Comparison of ENCODE assay signal across 11 cellular contexts in the genomic region with DNA sequence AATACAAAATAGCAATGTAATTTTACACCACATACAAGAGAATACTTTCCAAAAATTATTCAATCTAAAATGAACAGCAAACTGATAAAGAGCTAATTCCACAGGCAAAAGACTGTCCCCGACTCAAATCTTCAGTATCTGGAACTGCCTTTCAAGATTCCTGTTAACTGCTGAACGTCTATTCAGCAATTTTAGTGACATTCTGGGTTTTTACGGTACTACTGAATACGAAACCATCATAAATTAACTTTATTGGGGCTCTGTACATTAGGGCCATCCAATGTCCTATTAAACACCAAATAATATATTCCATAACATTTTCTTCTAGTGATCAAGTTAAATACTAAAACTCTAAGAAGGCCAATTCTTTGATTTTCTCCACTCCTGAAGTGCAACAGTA. TPM values are rescaled to one million over a fixed set of nuclear protein-coding genes. Genes with fewer than 3 reads are reported as not detected.
DNase-seq lines count a peak whose midpoint lies in the region; ATAC-seq, FAIRE-seq and TF ChIP-seq lines count a peak whose summit lies in the region.
"Had no signal": no experiment of that assay in that cellular context is flagged by ENCODE, and none has a peak within 500 bp of the region (broad histone marks: within the 10 kb centered on the region; RNA-seq: fewer than 3 reads in every experiment).

No MANE protein-coding gene starts in this region.

- H3K9me3 Mint-ChIP-seq in activated T-cell treated with anti-CD3 and anti-CD28 coated beads, Interleukin-2, amount 50 U/mL, for 24 hours: no peaks in the 10 kb centered on the region
- no peaks in the 10 kb centered on the region for H3K9me3 Mint-ChIP-seq in activated naive CD8-positive, alpha-beta T cell treated with anti-CD3 and anti-CD28 coated beads for 36 hours

- H3K27me3 ChIP-seq in suprapubic skin: no peaks in the 10 kb centered on the region
- H3K27me3 ChIP-seq in body of pancreas: no peaks in the 10 kb centered on the region

- intact Hi-C loops in kidney (cut with DNase I) (no loop called here), body of pancreas (cut with DNase I) (no loop called here)

- H3K4me1 ChIP-seq in kidney (ENCODE audit: control insufficient read depth in 1 of 2, insufficient read depth in 1 of 2, low read depth in 1 of 2, low read length in 2 of 2): peaks cover 6 to 13% of the 10 kb centered on the region in 2 donors
- peaks cover 27% of the 10 kb centered on the region for H3K4me1 ChIP-seq in suprapubic skin
- peaks cover 27% of the 10 kb centered on the region for H3K4me1 ChIP-seq in body of pancreas

- H3K36me3 Mint-ChIP-seq in activated T-cell treated with anti-CD3 and anti-CD28 coated beads, Interleukin-2, amount 50 U/mL, for 24 hours (ENCODE audit: low read depth): peaks cover 17% of the 10 kb centered on the region
- H3K36me3 Mint-ChIP-seq in activated naive CD8-positive, alpha-beta T cell treated with anti-CD3 and anti-CD28 coated beads for 36 hours: peaks cover 8% of the 10 kb centered on the region

- DNase-seq in activated T-cell treated with anti-CD3 and anti-CD28 coated beads, Interleukin-2, amount 50 U/mL, for 24 hours: no peak
- DNase-seq in activated T-cell treated with anti-CD3 and anti-CD28 coated beads, Interleukin-2, amount 50 U/mL, for 1 hour: no peak
- DNase-seq in activated naive CD8-positive, alpha-beta T cell treated with anti-CD3 and anti-CD28 coated beads for 36 hours: no peak
- DNase-seq in kidney (no peak), suprapubic skin (ENCODE audit: low spot score in 2 of 2) (no peak), body of pancreas (no peak)
- DNase-seq in activated CD4-positive, CD25-positive, alpha-beta regulatory T cell treated with anti-CD3 and anti-CD28 coated beads, Interleukin-2, amount 50 U/mL, for 72 hours: no peak
- DNase-seq in stimulated activated CD4-positive, alpha-beta T cell treated with anti-CD3 and anti-CD28 coated beads, Interleukin-12 subunit alpha, Interleukin-12 subunit beta, amount 100 ng/mL, for 4 hours: no peak
- DNase-seq: activated CD4-positive, CD25-positive, alpha-beta regulatory T cell; NCI-H524 had no signal

- H3K27ac ChIP-seq in kidney (ENCODE audit: low read depth in 2 of 2, low read length in 2 of 2): no peak overlapping the region
- H3K27ac ChIP-seq in suprapubic skin: no peak overlapping the region
- no peak overlapping the region for H3K27ac ChIP-seq in body of pancreas

- H3K9me3 ChIP-seq in kidney (ENCODE audit: control insufficient read depth in 1 of 2, low read length in 2 of 2): no peaks in the 10 kb centered on the region
- no peaks in the 10 kb centered on the region for H3K9me3 ChIP-seq in suprapubic skin
- no peaks in the 10 kb centered on the region for H3K9me3 ChIP-seq in body of pancreas

- peak overlapping the region; percentile 97 for H3K27ac Mint-ChIP-seq in activated T-cell treated with anti-CD3 and anti-CD28 coated beads, Interleukin-2, amount 50 U/mL, for 24 hours
- H3K27ac Mint-ChIP-seq in activated naive CD8-positive, alpha-beta T cell treated with anti-CD3 and anti-CD28 coated beads for 36 hours: no peak overlapping the region

- no peak for TF ChIP-seq EP300 in suprapubic skin (IDR thresholded peaks at IDR 0.05)

- 41% methylated on average over 4 of the region's 4 CpGs for WGBS in suprapubic skin
- 42 to 45% methylated on average over 4 of the region's 4 CpGs for WGBS in body of pancreas, 2 donors

- FAIRE-seq in kidney (lab: Jason Lieb, UNC): no peak
- FAIRE-seq: colon had no signal

- H3K4me3 ChIP-seq in kidney (ENCODE audit: low read length in 2 of 2): peak overlapping the region; percentile 75 to 89
- peak overlapping the region; percentile 93 for H3K4me3 ChIP-seq in suprapubic skin
- no peak overlapping the region for H3K4me3 ChIP-seq in body of pancreas

- peak overlapping the region; percentile 96 for H3K4me3 Mint-ChIP-seq in activated T-cell treated with anti-CD3 and anti-CD28 coated beads, Interleukin-2, amount 50 U/mL, for 24 hours
- H3K4me3 Mint-ChIP-seq in activated naive CD8-positive, alpha-beta T cell treated with anti-CD3 and anti-CD28 coated beads for 36 hours: peak overlapping the region; percentile 97

- no peak for ATAC-seq in body of pancreas

- TF ChIP-seq POLR2A in suprapubic skin (IDR thresholded peaks at IDR 0.05) (no peak), body of pancreas (IDR thresholded peaks at IDR 0.05) (no peak)

- no peak for TF ChIP-seq CTCF in kidney (IDR thresholded peaks at IDR 0.05; ENCODE audit: borderline replicate concordance, extremely low read depth, insufficient read depth)
- TF ChIP-seq CTCF in suprapubic skin (IDR thresholded peaks at IDR 0.05): no peak
- TF ChIP-seq CTCF in body of pancreas (IDR thresholded peaks at IDR 0.05): no peak

- H3K4me1 Mint-ChIP-seq in activated T-cell treated with anti-CD3 and anti-CD28 coated beads, Interleukin-2, amount 50 U/mL, for 24 hours (ENCODE audit: low read depth): peaks cover 61% of the 10 kb centered on the region
- peaks cover 39% of the 10 kb centered on the region for H3K4me1 Mint-ChIP-seq in activated naive CD8-positive, alpha-beta T cell treated with anti-CD3 and anti-CD28 coated beads for 36 hours

- H3K36me3 ChIP-seq in kidney (ENCODE audit: control insufficient read depth in 1 of 2, insufficient read depth in 2 of 2, low read length in 2 of 2) (no peaks in the 10 kb centered on the region), suprapubic skin (no peaks in the 10 kb centered on the region), body of pancreas (replicated peaks in 1 of 2; ENCODE audit: insufficient read depth in 1 of 2, low read depth in 2 of 2) (no peaks in the 10 kb centered on the region)

- H3K27me3 Mint-ChIP-seq in activated T-cell treated with anti-CD3 and anti-CD28 coated beads, Interleukin-2, amount 50 U/mL, for 24 hours: no peaks in the 10 kb centered on the region
- no peaks in the 10 kb centered on the region for H3K27me3 Mint-ChIP-seq in activated naive CD8-positive, alpha-beta T cell treated with anti-CD3 and anti-CD28 coated beads for 36 hours

- H3K9ac ChIP-seq in kidney (ENCODE audit: low read length in 2 of 2): no peak overlapping the region

RNA-seq across cellular contexts. Expression of a gene that starts 1.6 kb away (rescaled TPM):
- total RNA-seq in activated naive CD8-positive, alpha-beta T cell treated with anti-CD3 and anti-CD28 coated beads for 36 hours: 10 to 100 TPM; 15.7 to 16.3 TPM
- total RNA-seq in kidney (16.1 TPM), suprapubic skin (10 to 100 TPM; 21.0 to 40.7 (median 26.4) TPM), body of pancreas (10 to 100 TPM in 1 of 2 donors, 1 to 10 TPM in 1; 6.7 to 11.9 TPM)
- 3.2 TPM for polyA plus RNA-seq in kidney (ENCODE audit: insufficient read depth, low read depth, low replicate concordance)

RNA-seq across cellular contexts. Expression of a gene that starts 51.3 kb away (rescaled TPM):
- 10 to 100 TPM; 78.4 to 83.1 TPM for total RNA-seq in activated naive CD8-positive, alpha-beta T cell treated with anti-CD3 and anti-CD28 coated beads for 36 hours
- 34.6 TPM for total RNA-seq in kidney
- polyA plus RNA-seq in kidney (ENCODE audit: insufficient read depth, low read depth, low replicate concordance): 7.1 TPM
- total RNA-seq in suprapubic skin: 10 to 100 TPM; 26.8 to 32.4 (median 29.8) TPM
- total RNA-seq in body of pancreas: 1 to 10 TPM; 9.2 to 9.3 TPM

Comparison
In these comparisons a context has a peak if more than half of its experiments do, and no peak if none do; other contexts are left out.
1. H3K4me3 ChIP-seq: peak in kidney (2 of 2) and suprapubic skin (single experiment); none in body of pancreas (0 of 2).